ENCODE assay signal across 21 cellular contexts in genomic region chr1:44144962-44145756, GRCh38. TPM values are rescaled to one million over a fixed set of nuclear protein-coding genes. Genes with fewer than 3 reads are reported as not detected.
A peak's percentile ranks its signal among the peaks of the same experiment; 100 is the strongest.
DNase-seq lines count a peak whose midpoint lies in the region; ATAC-seq, FAIRE-seq and TF ChIP-seq lines count a peak whose summit lies in the region.
"Had no signal": no experiment of that assay in that cellular context is flagged by ENCODE, and none has a peak within 500 bp of the region (broad histone marks: within the 10 kb centered on the region; RNA-seq: fewer than 3 reads in every experiment).

No MANE protein-coding gene starts in this region.

- H3K4me3 ChIP-seq in IMR-90 (ENCODE audit: insufficient read depth, low read depth, low read length) (no peak overlapping the region), K562 (no peak overlapping the region), PC-3 (ENCODE audit: low read length) (no peak overlapping the region)
- H3K4me3 ChIP-seq: A549, BLaER1 had no signal

- H2BK5ac ChIP-seq in IMR-90 (ENCODE audit: low read depth, low read length, poor library complexity, severe bottlenecking): no peak overlapping the region

- H3K9me3 Mint-ChIP-seq in activated T-cell treated with anti-CD3 and anti-CD28 coated beads, Interleukin-2, amount 50 U/mL, for 4 hours: peaks cover 21% of the 10 kb centered on the region

- TF ChIP-seq RAD21 in IMR-90 (IDR thresholded peaks at IDR 0.05; ENCODE audit: low read length) (no peak), K562 (CRISPR knock-in tag; conservative IDR thresholded peaks at IDR 0.05 in 1 of 2, IDR thresholded peaks at IDR 0.05 in 1 of 2) (no peak)

- H3K14ac ChIP-seq in IMR-90 (replicated peaks; ENCODE audit: low read depth, low read length): no peak overlapping the region

- no peak overlapping the region for H3K23ac ChIP-seq in IMR-90 (ENCODE audit: low read depth, low read length)

- H4K20me1 ChIP-seq in IMR-90 (ENCODE audit: insufficient read depth, low read length) (no peaks in the 10 kb centered on the region), K562 (replicated peaks; ENCODE audit: control insufficient read depth, insufficient read depth, low read length) (no peaks in the 10 kb centered on the region), PC-3 (ENCODE audit: low read length) (no peaks in the 10 kb centered on the region)
- H4K20me1 ChIP-seq: BLaER1 had no signal

- H3K79me2 ChIP-seq in K562 (ENCODE audit: control insufficient read depth, insufficient read depth, low read length) (no peaks in the 10 kb centered on the region), PC-3 (ENCODE audit: low read length) (no peaks in the 10 kb centered on the region)

- dilution Hi-C loops in IMR-90 (cut with HindIII; ENCODE audit: low sequenced_read_pairs, unreplicated experiment): no loop called here

- H3K27ac ChIP-seq in IMR-90 (ENCODE audit: insufficient read depth, low read length) (no peak overlapping the region), K562 (ENCODE audit: extremely low read depth, low read depth, low read length) (no peak overlapping the region), PC-3 (ENCODE audit: low read length) (no peak overlapping the region)
- H3K27ac ChIP-seq: A549, BLaER1, HL-60 had no signal

- no CpG with 5 or more reads among the region's 2 CpGs for WGBS in IMR-90 (ENCODE audit: extremely low coverage in 2 of 2, insufficient read length in 1 of 2), 2 experiments
- 6% methylated on average over 2 of the region's 2 CpGs for WGBS in K562 (ENCODE audit: insufficient coverage, low coverage, missing lambda C conversion rate)

- no peak for FAIRE-seq in K562 (lab: Jason Lieb, UNC)
- FAIRE-seq: A549 had no signal

- POLR2A ChIA-PET in IMR-90 (lab: Charles Lee; ENCODE audit: unreplicated experiment) (no interaction called here), K562 (lab: Yijun Ruan, JAX) (interaction anchor here (1.0 kb wide), 1 partner anchor 8 kb away, joined by 4 read pairs; no protein-coding TSS in a partner anchor), PC-3 (lab: Charles Lee; ENCODE audit: unreplicated experiment) (no interaction called here)

- no peak overlapping the region for H3K56ac ChIP-seq in IMR-90 (ENCODE audit: extremely low read depth, insufficient read depth, low read length)

- H2AK9ac ChIP-seq in IMR-90 (replicated peaks; ENCODE audit: low read depth, low read length, poor library complexity): no peak overlapping the region

- H3K36me3 ChIP-seq in IMR-90 (ENCODE audit: control insufficient read depth, insufficient read depth, low read length) (no peaks in the 10 kb centered on the region), K562 (ENCODE audit: control insufficient read depth, insufficient read depth, low read length) (no peaks in the 10 kb centered on the region), PC-3 (ENCODE audit: low read depth, low read length) (no peaks in the 10 kb centered on the region)
- H3K36me3 ChIP-seq: BLaER1 had no signal

- no TSS peak for BruUV-seq in IMR-90 (replicated peaks; lab: Mats Ljungman, UMichigan)
- no TSS peak for BruUV-seq in K562 (replicated peaks; lab: Mats Ljungman, UMichigan)
- no TSS peak for BruUV-seq in PC-3 (replicated peaks; lab: Mats Ljungman, UMichigan)

- no peak overlapping the region for H2BK15ac ChIP-seq in IMR-90 (ENCODE audit: low read depth, low read length)

- CTCF ChIA-PET in IMR-90 (lab: Yijun Ruan, JAX) (no interaction called here), K562 (lab: Yijun Ruan, JAX; ENCODE audit: low intra/inter-chr PET ratio) (no interaction called here), PC-3 (lab: Charles Lee) (no interaction called here)

- no peaks in the 10 kb centered on the region for H3K4me1 ChIP-seq in IMR-90 (ENCODE audit: control insufficient read depth, insufficient read depth, low read length)
- no peaks in the 10 kb centered on the region for H3K4me1 ChIP-seq in K562 (replicated peaks in 1 of 2; ENCODE audit: control insufficient read depth in 2 of 2, insufficient read depth in 2 of 2, low read length in 2 of 2)
- H3K4me1 ChIP-seq in PC-3 (ENCODE audit: insufficient read depth, low read length): no peaks in the 10 kb centered on the region
- H3K4me1 ChIP-seq: A549 had no signal

- no peak overlapping the region for H3K18ac ChIP-seq in IMR-90 (ENCODE audit: low read depth, low read length)

- peaks cover 17% of the 10 kb centered on the region for H3K27me3 Mint-ChIP-seq in activated T-cell treated with anti-CD3 and anti-CD28 coated beads, Interleukin-2, amount 50 U/mL, for 4 hours (ENCODE audit: low read depth)

- H3K27me3 ChIP-seq in IMR-90 (ENCODE audit: control insufficient read depth, insufficient read depth, low read length) (0 out of 2 replicates have a peak, but pooled peaks cover 2% of the 10 kb centered on the region), K562 (ENCODE audit: control insufficient read depth in 2 of 2, insufficient read depth in 2 of 2, low read length in 2 of 2) (peaks cover 7 to 27% of the 10 kb centered on the region in 2 experiments), PC-3 (ENCODE audit: low read length) (no peaks in the 10 kb centered on the region)
- H3K27me3 ChIP-seq: BLaER1 had no signal

- H3F3A ChIP-seq in PC-3 (ENCODE audit: low read length, unreplicated experiment): no peaks in the 10 kb centered on the region

- no peak overlapping the region for H2AFZ ChIP-seq in IMR-90 (replicated peaks; ENCODE audit: low read length, poor library complexity)
- H2AFZ ChIP-seq in K562 (ENCODE audit: low read depth, low read length): no peak overlapping the region
- no peak overlapping the region for H2AFZ ChIP-seq in PC-3 (ENCODE audit: low read length)

- no peak overlapping the region for H2AK5ac ChIP-seq in IMR-90 (ENCODE audit: low read depth, low read length)

- no peak overlapping the region for H2BK20ac ChIP-seq in IMR-90 (ENCODE audit: low read depth, low read length)

- no peak overlapping the region for H3K4me3 Mint-ChIP-seq in activated T-cell treated with anti-CD3 and anti-CD28 coated beads, Interleukin-2, amount 50 U/mL, for 4 hours
- H3K4me3 Mint-ChIP-seq: CD4-positive, alpha-beta memory T cell; H9 had no signal

- intact Hi-C loops in IMR-90 (cut with micrococcal nuclease) (no loop called here), K562 (cut with micrococcal nuclease) (no loop called here), PC-3 (cut with micrococcal nuclease) (no loop called here)

- DNase-seq in activated T-cell treated with anti-CD3 and anti-CD28 coated beads, Interleukin-2, amount 50 U/mL, for 4 hours: no peak
- no peak for DNase-seq in activated T-cell treated with anti-CD3 and anti-CD28 coated beads, Interleukin-2, amount 50 U/mL, for 1 hour
- DNase-seq in IMR-90 (peak; percentile 34), K562 (ENCODE audit: extremely low read depth in 1 of 4, low spot score in 3 of 4) (no peak), medulla oblongata (ENCODE audit: extremely low spot score) (no peak), PC-3 (no peak)
- DNase-seq: CD4-positive, alpha-beta memory T cell; DMS79; H9; NCI-H1105; NCI-H2081; NCI-H82; RPMI8226; SHP77 treated with DMSO at 0.1 percent for 48 hours had no signal

- H3K9ac ChIP-seq in IMR-90 (ENCODE audit: low read depth, low read length) (no peak overlapping the region), K562 (ENCODE audit: insufficient read depth in 1 of 2, low read depth in 2 of 2, low read length in 2 of 2) (no peak overlapping the region), PC-3 (ENCODE audit: low read length) (no peak overlapping the region)
- H3K9ac ChIP-seq: BLaER1 had no signal

- H3K9me1 ChIP-seq in IMR-90 (ENCODE audit: insufficient read depth, low read length) (no peaks in the 10 kb centered on the region), K562 (ENCODE audit: control insufficient read depth, insufficient read depth, low read length) (no peaks in the 10 kb centered on the region)

- no peak overlapping the region for H3K4ac ChIP-seq in IMR-90 (ENCODE audit: low read depth, low read length)

- H3K4me1 Mint-ChIP-seq in activated T-cell treated with anti-CD3 and anti-CD28 coated beads, Interleukin-2, amount 50 U/mL, for 4 hours (ENCODE audit: low read depth): no peaks in the 10 kb centered on the region
- H3K4me1 Mint-ChIP-seq: CD4-positive, alpha-beta memory T cell had no signal

- TF ChIP-seq CTCF in IMR-90 (conservative IDR thresholded peaks at IDR 0.05; ENCODE audit: low read depth, low read length) (no peak), K562 (IDR thresholded peaks at IDR 0.05 in 2 of 3, conservative IDR thresholded peaks at IDR 0.05 in 1 of 3; ENCODE audit: insufficient read depth in 2 of 3, low read depth in 1 of 3, low read length in 3 of 3) (no peak), PC-3 (conservative IDR thresholded peaks at IDR 0.05; ENCODE audit: low read depth, low read length) (no peak)

- H2BK120ac ChIP-seq in IMR-90 (ENCODE audit: low read depth, low read length): no peak overlapping the region

- in situ Hi-C loops in IMR-90 (cut with MboI; ENCODE audit: low sequenced_read_pairs) (no loop called here), K562 (cut with MboI) (no loop called here)

- H4K91ac ChIP-seq in IMR-90 (ENCODE audit: insufficient read depth, low read depth, low read length): no peak overlapping the region

- H3K9me3 ChIP-seq in IMR-90 (ENCODE audit: control insufficient read depth, insufficient read depth, low read length) (peaks cover 4% of the 10 kb centered on the region), K562 (replicated peaks; ENCODE audit: control insufficient read depth, insufficient read depth, low read depth, low read length) (peaks cover 8% of the 10 kb centered on the region), PC-3 (ENCODE audit: low read length) (peaks cover 16% of the 10 kb centered on the region)

- no peaks in the 10 kb centered on the region for H3K79me1 ChIP-seq in IMR-90 (ENCODE audit: low read depth in 1 of 2, low read length in 2 of 2)

- H3K4me2 ChIP-seq in IMR-90 (ENCODE audit: low read depth, low read length) (no peak overlapping the region), K562 (ENCODE audit: insufficient read depth, low read length) (no peak overlapping the region), PC-3 (ENCODE audit: low read length) (no peak overlapping the region)
- H3K4me2 ChIP-seq: A549, BLaER1 had no signal

- TF ChIP-seq EP300 in K562 (IDR thresholded peaks at IDR 0.05; ENCODE audit: low read length): no peak

- H3K9me2 ChIP-seq in PC-3 (replicated peaks; ENCODE audit: low read length): no peaks in the 10 kb centered on the region

- no peak overlapping the region for H4K8ac ChIP-seq in IMR-90 (ENCODE audit: low read depth in 2 of 2, low read length in 2 of 2)

- peaks cover 2% of the 10 kb centered on the region for H3K36me3 Mint-ChIP-seq in activated T-cell treated with anti-CD3 and anti-CD28 coated beads, Interleukin-2, amount 50 U/mL, for 4 hours (ENCODE audit: insufficient read depth)

- TF ChIP-seq POLR2A in IMR-90 (IDR thresholded peaks at IDR 0.05; ENCODE audit: low read depth, low read length): no peak
- no peak for TF ChIP-seq POLR2A in K562 (conservative IDR thresholded peaks at IDR 0.05)

- ATAC-seq in activated T-cell treated with anti-CD3 and anti-CD28 coated beads, Interleukin-2, amount 50 U/mL, for 4 hours: peak; percentile 10 to 43
- ATAC-seq in IMR-90 (ENCODE audit: low read depth): no peak
- ATAC-seq in K562: no peak
- no peak for ATAC-seq in GM18909 (IDR thresholded peaks at IDR 0.05; ENCODE audit: poor library complexity, unreplicated experiment)
- ATAC-seq in PC-3: no peak
- ATAC-seq: A549, SK-N-SH treated with all-trans-retinoic acid at 6 μM for 48 hours had no signal

- H4K5ac ChIP-seq in IMR-90 (ENCODE audit: low read depth, low read length): no peak overlapping the region

RNA-seq across cellular contexts. Expression of gene KLF18, which starts 3.7 kb away (rescaled TPM):
- total RNA-seq in activated T-cell treated with anti-CD3 and anti-CD28 coated beads, Interleukin-2, amount 50 U/mL, for 4 hours: not detected
- total RNA-seq in IMR-90 (2012; rRNA removed) (not detected in 2 replicates), K562 (2014; rRNA removed) (not detected in 2 replicates), K562 (2014; rRNA removed; fragmentation: Illumina TruSeq; extraction: Trizol) (not detected in 2 replicates), K562 (2015; rRNA removed; fragmentation: Illumina TruSeq; extraction: Trizol) (not detected in 2 replicates), K562 (2021) (not detected in 2 replicates), PC-3 (2014; rRNA removed) (not detected in 2 replicates)
- polyA plus RNA-seq in IMR-90 (2012; rRNA removed) (not detected in 2 replicates), K562 (2011; rRNA removed) (not detected in 2 replicates), K562 (2014; fragmentation: Illumina TruSeq; extraction: Trizol) (not detected in 2 replicates), K562 (2014; fragmentation: Nextera tagmentation; extraction: Ambion mirVana) (not detected), K562 (2014; rRNA removed) (not detected in 2 replicates)
- not detected in 2 replicates for polyA plus RNA-seq in IMR-90 (2012; cell fraction: cytosol; rRNA removed)
- polyA plus RNA-seq in IMR-90 (2012; cell fraction: nucleus; rRNA removed; ENCODE audit: low replicate concordance): not detected in 2 replicates
- total RNA-seq in K562 (2011; cell fraction: chromatin; rRNA removed; ENCODE audit: low replicate concordance): not detected in 2 replicates
- not detected in 2 replicates for total RNA-seq in K562 (2011; cell fraction: nucleolus; rRNA removed)
- not detected in 2 replicates for total RNA-seq in K562 (2011; cell fraction: nucleoplasm; rRNA removed)
- not detected in 2 replicates for polyA plus RNA-seq in K562 (2011; cell fraction: cytosol; rRNA removed)
- not detected in 2 replicates for polyA plus RNA-seq in K562 (2011; cell fraction: nucleus; rRNA removed)
- polyA plus RNA-seq in K562 (2012): not detected in 2 replicates
- not detected in 2 replicates for polyA minus RNA-seq in K562 (2011; rRNA and poly(A)+ RNA removed)
- not detected in 2 replicates for polyA minus RNA-seq in K562 (2011; cell fraction: cytosol; rRNA and poly(A)+ RNA removed)
- not detected in 2 replicates for polyA minus RNA-seq in K562 (2011; cell fraction: nucleus; rRNA and poly(A)+ RNA removed)
- total RNA-seq: CD4-positive, alpha-beta memory T cell; G401; NCI-H460 had no signal
- polyA plus RNA-seq: A549; CD4-positive, alpha-beta memory T cell had no signal

RNA-seq across cellular contexts. Expression of gene KLF17, which starts 26.5 kb away (rescaled TPM):
- total RNA-seq in activated T-cell treated with anti-CD3 and anti-CD28 coated beads, Interleukin-2, amount 50 U/mL, for 4 hours: not detected
- total RNA-seq in IMR-90 (2012; rRNA removed) (0.28 and 0.36 TPM in 2 replicates), K562 (2014; rRNA removed) (not detected in 2 replicates), K562 (2014; rRNA removed; fragmentation: Illumina TruSeq; extraction: Trizol) (not detected in 2 replicates), K562 (2015; rRNA removed; fragmentation: Illumina TruSeq; extraction: Trizol) (not detected in 2 replicates), K562 (2021) (not detected in 2 replicates), PC-3 (2014; rRNA removed) (0.26 and 0.58 TPM in 2 replicates)
- polyA plus RNA-seq in IMR-90 (2012; rRNA removed) (0.14 and 0.17 TPM in 2 replicates), K562 (2011; rRNA removed) (0.13 TPM in 1 of 2 replicates, not detected in the other), K562 (2014; fragmentation: Illumina TruSeq; extraction: Trizol) (not detected in 2 replicates), K562 (2014; fragmentation: Nextera tagmentation; extraction: Ambion mirVana) (under 1 TPM in 1 of 2 experiments, not detected in 1; 0.01 TPM), K562 (2014; rRNA removed) (0.24 TPM in 1 of 2 replicates, not detected in the other)
- polyA plus RNA-seq in IMR-90 (2012; cell fraction: cytosol; rRNA removed): 0.05 and 0.08 TPM in 2 replicates
- 0.16 and 0.32 TPM in 2 replicates for polyA plus RNA-seq in IMR-90 (2012; cell fraction: nucleus; rRNA removed; ENCODE audit: low replicate concordance)
- total RNA-seq in K562 (2011; cell fraction: chromatin; rRNA removed; ENCODE audit: low replicate concordance): not detected in 2 replicates
- 0.13 TPM in 1 of 2 replicates, not detected in the other for total RNA-seq in K562 (2011; cell fraction: nucleolus; rRNA removed)
- total RNA-seq in K562 (2011; cell fraction: nucleoplasm; rRNA removed): not detected in 2 replicates
- polyA plus RNA-seq in K562 (2011; cell fraction: cytosol; rRNA removed): not detected in 2 replicates
- not detected in 2 replicates for polyA plus RNA-seq in K562 (2011; cell fraction: nucleus; rRNA removed)
- polyA plus RNA-seq in K562 (2012): 0.04 TPM in 1 of 2 replicates, not detected in the other
- polyA minus RNA-seq in K562 (2011; rRNA and poly(A)+ RNA removed): not detected in 2 replicates
- not detected in 2 replicates for polyA minus RNA-seq in K562 (2011; cell fraction: cytosol; rRNA and poly(A)+ RNA removed)
- polyA minus RNA-seq in K562 (2011; cell fraction: nucleus; rRNA and poly(A)+ RNA removed): not detected in 2 replicates
- total RNA-seq: CD4-positive, alpha-beta memory T cell; G401; NCI-H460 had no signal
- polyA plus RNA-seq: CD4-positive, alpha-beta memory T cell had no signal

Comparison
In these comparisons a context has a peak if more than half of its experiments do, and no peak if none do; other contexts are left out.
1. ATAC-seq: peak in activated T-cell treated with anti-CD3 and anti-CD28 coated beads, Interleukin-2, amount 50 U/mL, for 4 hours (2 of 2); none in IMR-90 (single experiment), K562 (single experiment), GM18909 (single experiment) and PC-3 (single experiment).